Comparison of ENCODE assay signal across 27 cellular contexts in genomic region chr12:104155711-104156555, GRCh38.
"Had no signal": no experiment of that assay in that cellular context is flagged by ENCODE, and none has a peak within 500 bp of the region (broad histone marks: within the 10 kb centered on the region; RNA-seq: fewer than 3 reads in every experiment).

No MANE protein-coding gene starts in this region.

- H3K4me1 Mint-ChIP-seq: activated CD4-positive, alpha-beta T cell treated with anti-CD3 and anti-CD28 coated beads for 36 hours; WTC11 had no signal

- H3K27me3 ChIP-seq: ascending aorta, body of pancreas, breast epithelium had no signal

- ATAC-seq: activated CD4-positive, alpha-beta T cell treated with anti-CD3 and anti-CD28 coated beads for 36 hours; activated CD4-positive, CD25-positive, alpha-beta regulatory T cell treated with anti-CD3 and anti-CD28 coated beads, Interleukin-2, amount 50 U/mL, for 24 hours; activated CD8-positive, alpha-beta T cell treated with anti-CD3 and anti-CD28 coated beads, Interleukin-2, amount 10 ng/mL, durations not matched to agents 7 days and 5 days; body of pancreas; Right ventricle myocardium inferior; WTC11 had no signal

- H3K27ac ChIP-seq: ascending aorta, body of pancreas, breast epithelium, KMS-11, RWPE1 had no signal

- H3K36me3 ChIP-seq: ascending aorta, breast epithelium had no signal

- H3K36me3 Mint-ChIP-seq: activated naive CD8-positive, alpha-beta T cell treated with anti-CD3 and anti-CD28 coated beads for 36 hours; WTC11 had no signal

- H3K4me1 ChIP-seq: ascending aorta, body of pancreas, breast epithelium had no signal

- H3K4me2 ChIP-seq: KMS-11 had no signal

- H3K27ac Mint-ChIP-seq: activated CD4-positive, alpha-beta T cell treated with anti-CD3 and anti-CD28 coated beads for 36 hours; activated CD4-positive, alpha-beta T cell treated with anti-CD3 and anti-CD28 coated beads, Interleukin-2, amount 10 ng/mL, durations not matched to agents 7 days and 5 days; activated CD8-positive, alpha-beta T cell treated with anti-CD3 and anti-CD28 coated beads, Interleukin-2, amount 10 ng/mL, durations not matched to agents 7 days and 5 days; activated naive CD8-positive, alpha-beta T cell treated with anti-CD3 and anti-CD28 coated beads for 36 hours; T-helper 1 cell treated with Interleukin-12 subunit alpha and Interleukin-12 subunit beta and Interleukin-4 antibody, amounts not matched to agents 30 μg/mL and 1 μg/mL, for 36 hours; T-helper 2 cell treated with Interferon-gamma antibody and Interleukin-4, amounts not matched to agents 5 μg/mL and 100 μg/mL, for 36 hours; WTC11 had no signal

- H3K9ac ChIP-seq: KMS-11 had no signal

- H3K4me3 Mint-ChIP-seq: activated CD4-positive, alpha-beta T cell treated with anti-CD3 and anti-CD28 coated beads for 36 hours; activated CD4-positive, alpha-beta T cell treated with anti-CD3 and anti-CD28 coated beads, Interleukin-2, amount 10 ng/mL, durations not matched to agents 7 days and 5 days; activated CD8-positive, alpha-beta T cell treated with anti-CD3 and anti-CD28 coated beads, Interleukin-2, amount 10 ng/mL, durations not matched to agents 7 days and 5 days; activated naive CD8-positive, alpha-beta T cell treated with anti-CD3 and anti-CD28 coated beads for 36 hours; T-helper 1 cell treated with Interleukin-12 subunit alpha and Interleukin-12 subunit beta and Interleukin-4 antibody, amounts not matched to agents 30 μg/mL and 1 μg/mL, for 36 hours; T-helper 2 cell treated with Interferon-gamma antibody and Interleukin-4, amounts not matched to agents 5 μg/mL and 100 μg/mL, for 36 hours; WTC11 had no signal

- FAIRE-seq: RCC 7860 had no signal

- H3K9me3 Mint-ChIP-seq: activated CD4-positive, alpha-beta T cell treated with anti-CD3 and anti-CD28 coated beads, Interleukin-2, amount 10 ng/mL, durations not matched to agents 7 days and 5 days; activated naive CD8-positive, alpha-beta T cell treated with anti-CD3 and anti-CD28 coated beads for 36 hours; T-helper 1 cell treated with Interleukin-12 subunit alpha and Interleukin-12 subunit beta and Interleukin-4 antibody, amounts not matched to agents 30 μg/mL and 1 μg/mL, for 36 hours; T-helper 2 cell treated with Interferon-gamma antibody and Interleukin-4, amounts not matched to agents 5 μg/mL and 100 μg/mL, for 36 hours; WTC11 had no signal

- H3K27me3 Mint-ChIP-seq: activated CD4-positive, alpha-beta T cell treated with anti-CD3 and anti-CD28 coated beads for 36 hours; activated naive CD8-positive, alpha-beta T cell treated with anti-CD3 and anti-CD28 coated beads for 36 hours had no signal

- H3K4me3 ChIP-seq: ascending aorta, body of pancreas, breast epithelium had no signal

- H3K9me3 ChIP-seq: ascending aorta, body of pancreas, breast epithelium had no signal

- DNase-seq: activated CD4-positive, alpha-beta T cell treated with anti-CD3 and anti-CD28 coated beads for 36 hours; activated CD4-positive, alpha-beta T cell treated with anti-CD3 and anti-CD28 coated beads, Interleukin-2, amount 10 ng/mL, durations not matched to agents 7 days and 5 days; activated CD4-positive, alpha-beta T cell treated with anti-CD3 and anti-CD28 coated beads, Interleukin-2, amount 50 U/mL, for 48 hours; activated CD8-positive, alpha-beta T cell treated with anti-CD3 and anti-CD28 coated beads, Interleukin-2, amount 10 ng/mL, durations not matched to agents 7 days and 5 days; activated effector memory CD4-positive, alpha-beta T cell treated with Interleukin-2 at 50 U/mL for 16 hours; activated naive CD4-positive, alpha-beta T cell treated with anti-CD3 and anti-CD28 coated beads, Interleukin-2, amount 50 U/mL, for 16 hours; activated naive CD8-positive, alpha-beta T cell treated with anti-CD3 and anti-CD28 coated beads for 36 hours; activated T-cell treated with anti-CD3 and anti-CD28 coated beads, Interleukin-2, amount 50 U/mL, for 48 hours; amygdala; body of pancreas; NCI-H1092; NCI-H1436 treated with DMSO at 0.1 percent for 48 hours; NCI-H1694 treated with DMSO at 0.1 percent for 48 hours; NCI-H2029; NCI-H345; NCI-H524 treated with DMSO at 0.1 percent for 48 hours; SIG-M5 had no signal
